ENCODE assay signal across 21 cellular contexts in the genomic region with DNA sequence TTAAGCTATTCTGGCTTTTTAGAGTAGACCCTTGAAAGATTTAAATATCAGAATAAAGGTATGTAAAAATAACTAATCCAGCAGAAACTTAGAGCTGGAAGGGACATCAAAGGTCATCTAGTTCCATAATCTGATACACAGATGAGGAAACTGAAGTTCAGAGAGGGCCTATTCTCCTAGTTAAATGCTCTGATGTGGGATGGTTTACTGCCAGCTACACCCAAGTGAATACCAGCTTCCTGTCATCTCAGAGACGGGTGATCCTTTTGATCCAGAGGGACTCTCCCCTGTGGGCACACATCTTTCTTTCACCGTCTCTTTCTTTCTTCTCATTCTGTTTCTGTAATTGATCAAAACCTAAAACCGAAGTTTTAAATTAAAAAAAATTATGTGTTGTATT.
"Had no signal": no experiment of that assay in that cellular context is flagged by ENCODE, and none has a peak within 500 bp of the region (broad histone marks: within the 10 kb centered on the region; RNA-seq: fewer than 3 reads in every experiment).

No MANE protein-coding gene starts in this region.

- H3K4me3 ChIP-seq: adrenal gland, breast epithelium, gastrocnemius medialis, heart left ventricle, left ventricle myocardium inferior, skin epidermis, suprapubic skin, transverse colon, vagina had no signal

- DNase-seq: activated CD4-positive, alpha-beta T cell treated with anti-CD3 and anti-CD28 coated beads, Interleukin-2, amount 10 ng/mL, durations not matched to agents 7 days and 5 days; activated CD4-positive, CD25-positive, alpha-beta regulatory T cell; adrenal gland; effector CD4-positive, alpha-beta T cell; gastrocnemius medialis; heart left ventricle; kidney glomerular epithelial cell; left ventricle myocardium inferior; mammary epithelial cell; T-helper 1 cell; T1000; transverse colon had no signal

- H3K4me3 Mint-ChIP-seq: activated CD4-positive, alpha-beta T cell treated with anti-CD3 and anti-CD28 coated beads, Interleukin-2, amount 10 ng/mL, durations not matched to agents 7 days and 5 days; activated T-helper 1 cell treated with anti-CD3 and anti-CD28 coated beads, Interleukin-12 subunit alpha, Interleukin-12 subunit beta, Interleukin-2, Interleukin-4 antibody, amounts not matched to agents 30 ng/mL and 10 ng/mL and 1 ng/mL, durations not matched to agents 14 hours and 24 hours and 36 hours; neural crest cell; stimulated activated naive CD8-positive, alpha-beta T cell treated with anti-CD3 and anti-CD28 coated beads, Interleukin-15, Interleukin-2, amounts not matched to agents 100 ng/mL and 50 ng/mL, for 24 hours had no signal

- ATAC-seq: esophagus mucosa, gastrocnemius medialis, heart left ventricle had no signal

- H3K27ac Mint-ChIP-seq: activated CD4-positive, alpha-beta T cell treated with anti-CD3 and anti-CD28 coated beads, Interleukin-2, amount 10 ng/mL, durations not matched to agents 7 days and 5 days; activated T-helper 1 cell treated with anti-CD3 and anti-CD28 coated beads, Interleukin-12 subunit alpha, Interleukin-12 subunit beta, Interleukin-2, Interleukin-4 antibody, amounts not matched to agents 30 ng/mL and 10 ng/mL and 1 ng/mL, durations not matched to agents 14 hours and 24 hours and 36 hours; progenitor cell of endocrine pancreas; stimulated activated naive CD8-positive, alpha-beta T cell treated with anti-CD3 and anti-CD28 coated beads, Interleukin-15, Interleukin-2, amounts not matched to agents 100 ng/mL and 50 ng/mL, for 24 hours had no signal

- H3K27me3 Mint-ChIP-seq: activated CD4-positive, alpha-beta T cell treated with anti-CD3 and anti-CD28 coated beads, Interleukin-2, amount 10 ng/mL, durations not matched to agents 7 days and 5 days; progenitor cell of endocrine pancreas; stimulated activated naive CD8-positive, alpha-beta T cell treated with anti-CD3 and anti-CD28 coated beads, Interleukin-15, Interleukin-2, amounts not matched to agents 100 ng/mL and 50 ng/mL, for 24 hours had no signal

- H3K9me3 Mint-ChIP-seq: activated CD4-positive, alpha-beta T cell treated with anti-CD3 and anti-CD28 coated beads, Interleukin-2, amount 10 ng/mL, durations not matched to agents 7 days and 5 days; activated T-helper 1 cell treated with anti-CD3 and anti-CD28 coated beads, Interleukin-12 subunit alpha, Interleukin-12 subunit beta, Interleukin-2, Interleukin-4 antibody, amounts not matched to agents 30 ng/mL and 10 ng/mL and 1 ng/mL, durations not matched to agents 14 hours and 24 hours and 36 hours had no signal

- H3K4me1 Mint-ChIP-seq: neural crest cell had no signal
